Comparison of ENCODE assay signal across 8 cellular contexts in the genomic region with DNA sequence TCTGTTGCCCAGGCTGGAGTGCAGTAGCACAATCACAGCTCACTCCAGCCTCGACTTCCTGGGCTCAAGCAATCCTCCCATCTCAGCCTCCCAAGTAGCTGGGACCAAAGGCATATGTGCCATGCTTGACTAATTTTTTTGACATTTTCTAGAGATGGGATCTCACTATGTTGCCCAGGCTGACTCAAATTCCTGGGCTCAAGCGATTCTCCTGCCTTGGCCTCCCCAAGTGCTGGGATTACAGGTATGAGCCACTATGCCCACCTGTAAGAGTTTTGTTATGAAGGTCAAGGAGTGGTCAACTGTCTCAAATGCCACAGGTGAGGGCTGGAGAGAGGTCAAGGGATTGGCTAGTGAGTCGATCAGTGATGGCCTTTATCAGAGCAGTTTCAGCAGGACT. TPM values are rescaled to one million over a fixed set of nuclear protein-coding genes. Genes with fewer than 3 reads are reported as not detected.
"Had no signal": no experiment of that assay in that cellular context is flagged by ENCODE, and none has a peak within 500 bp of the region (broad histone marks: within the 10 kb centered on the region; RNA-seq: fewer than 3 reads in every experiment).

No MANE protein-coding gene starts in this region.

- H3K4me1 Mint-ChIP-seq: IgD-negative memory B cell had no signal

- DNase-seq: IMR-90, KBM-7, KG1 had no signal

- H3K27ac ChIP-seq: HL-60 had no signal

- H3K4me3 Mint-ChIP-seq: IgD-negative memory B cell had no signal

- H3K4me3 ChIP-seq: K562 had no signal

- ATAC-seq: K562 had no signal

- H3K27ac Mint-ChIP-seq: IgD-negative memory B cell had no signal

- H3K36me3 Mint-ChIP-seq: IgD-negative memory B cell had no signal

- H3K9me3 Mint-ChIP-seq: IgD-negative memory B cell had no signal

- H3K27me3 Mint-ChIP-seq: IgD-negative memory B cell had no signal

- FAIRE-seq: HTR-8/SVneo, K562 had no signal

RNA-seq across cellular contexts. Expression of gene TMEM150C, which starts 32.5 kb away (rescaled TPM):
- total RNA-seq: HT-29 had no signal
- polyA plus RNA-seq: IgD-negative memory B cell, K562 had no signal
